ENCODE assay signal across 16 cellular contexts in genomic region chr20:37941992-37942391, GRCh38. TPM values are rescaled to one million over a fixed set of nuclear protein-coding genes. Genes with fewer than 3 reads are reported as not detected.
DNase-seq lines count a peak whose midpoint lies in the region; ATAC-seq, FAIRE-seq and TF ChIP-seq lines count a peak whose summit lies in the region.
"Had no signal": no experiment of that assay in that cellular context is flagged by ENCODE, and none has a peak within 500 bp of the region (broad histone marks: within the 10 kb centered on the region; RNA-seq: fewer than 3 reads in every experiment).

No MANE protein-coding gene starts in this region.

- H3K27me3 ChIP-seq in HepG2 (ENCODE audit: control insufficient read depth in 1 of 2, insufficient read depth in 2 of 2, low read length in 2 of 2), result peaks cover 9 to 14% of the 10 kb centered on the region in 2 experiments; a peak in 3 of 5 replicates
- no peaks in the 10 kb centered on the region for H3K27me3 ChIP-seq in right lobe of liver
- no peaks in the 10 kb centered on the region for H3K27me3 ChIP-seq in colonic mucosa
- peaks cover 0 to 13% (median 0%) of the 10 kb centered on the region in 3 donors for H3K27me3 ChIP-seq in stomach
- H3K27me3 ChIP-seq in tibial nerve, result no peaks in the 10 kb centered on the region
- H3K27me3 ChIP-seq: BE2C had no signal

- CTCF ChIA-PET in HepG2 (lab: Yijun Ruan, JAX; ENCODE audit: low intra/inter-chr PET ratio, low total read pairs), result interaction anchor here (0.7 to 2.6 kb wide), 2 partner anchors 51 to 278 kb away, joined by 3 to 19 read pairs; no protein-coding TSS in a partner anchor

- no peak for FAIRE-seq in HepG2 (lab: Jason Lieb, UNC)
- FAIRE-seq: A549, GM12878, GM18507 had no signal

- TF ChIP-seq EP300 in HepG2 (IDR thresholded peaks at IDR 0.05; ENCODE audit: low read depth in 2 of 2, low read length in 2 of 2) (no peak), HepG2 (CRISPR knock-in tag; IDR thresholded peaks at IDR 0.05; ENCODE audit: borderline replicate concordance) (no peak), stomach (IDR thresholded peaks at IDR 0.05) (no peak), tibial nerve (IDR thresholded peaks at IDR 0.05) (no peak)

- H3K4me3 ChIP-seq in HepG2 (replicated peaks in 1 of 3; ENCODE audit: insufficient read depth in 1 of 3, low read depth in 2 of 3, low read length in 3 of 3), result no peak overlapping the region
- no peak overlapping the region for H3K4me3 ChIP-seq in right lobe of liver
- H3K4me3 ChIP-seq in colonic mucosa, result no peak overlapping the region
- H3K4me3 ChIP-seq in stomach, result no peak overlapping the region
- no peak overlapping the region for H3K4me3 ChIP-seq in tibial nerve
- H3K4me3 ChIP-seq: A549, GM12878, GM23338, HAP-1 had no signal

- DNase-seq in HepG2 (ENCODE audit: low spot score), result no peak
- no peak for DNase-seq in right lobe of liver
- DNase-seq in colonic mucosa, result peak; percentile 2
- peak; percentile 3 for DNase-seq in stomach
- no peak for DNase-seq in tibial nerve (ENCODE audit: low spot score in 2 of 2)
- DNase-seq: BE2C; CD4-positive, alpha-beta memory T cell; DMS79; HFFc6 had no signal

- intact Hi-C loops in HepG2 (cut with micrococcal nuclease; ENCODE audit: unreplicated experiment), result loop anchor here (1.0 to 5.0 kb wide), 2 partner anchors 51 to 280 kb away; no protein-coding TSS in a partner anchor
- intact Hi-C loops in right lobe of liver (cut with DNase I), result no loop called here
- intact Hi-C loops in colonic mucosa (cut with DNase I), result no loop called here
- intact Hi-C loops in stomach (cut with DNase I; ENCODE audit: low total_unique reads), result no loop called here

- H3K27ac ChIP-seq in HepG2 (ENCODE audit: extremely low read length, insufficient read depth, low read length) (no peak overlapping the region), right lobe of liver (no peak overlapping the region), colonic mucosa (no peak overlapping the region), stomach (no peak overlapping the region), tibial nerve (no peak overlapping the region)
- H3K27ac ChIP-seq: A549, C4-2B had no signal

- TF ChIP-seq POLR2A in HepG2 (IDR thresholded peaks at IDR 0.05; ENCODE audit: insufficient read depth in 1 of 2, low read depth in 2 of 2, low read length in 2 of 2), result no peak
- no peak for TF ChIP-seq POLR2A in right lobe of liver (IDR thresholded peaks at IDR 0.05)
- TF ChIP-seq POLR2A in stomach (IDR thresholded peaks at IDR 0.05), result no peak
- TF ChIP-seq POLR2A in tibial nerve (IDR thresholded peaks at IDR 0.05), result no peak

- H3K9me3 ChIP-seq in HepG2 (ENCODE audit: low read length) (no peaks in the 10 kb centered on the region), right lobe of liver (no peaks in the 10 kb centered on the region), colonic mucosa (no peaks in the 10 kb centered on the region), stomach (no peaks in the 10 kb centered on the region), tibial nerve (peaks cover 0 to 5% (median 0%) of the 10 kb centered on the region in 4 donors)
- H3K9me3 ChIP-seq: A549, BE2C, HAP-1 had no signal

- POLR2A ChIA-PET in HepG2 (lab: Yijun Ruan, JAX), result interaction anchor here (1.1 kb wide), 1 partner anchor 44 kb away, joined by 4 read pairs; no protein-coding TSS in a partner anchor

- H4K20me1 ChIP-seq in HepG2 (ENCODE audit: insufficient read depth, low read length), result no peaks in the 10 kb centered on the region

- no peak for TF ChIP-seq RAD21 in HepG2 (CRISPR knock-in tag; IDR thresholded peaks at IDR 0.05)

- peaks cover 16% of the 10 kb centered on the region for H3K4me1 ChIP-seq in HepG2 (ENCODE audit: insufficient read depth, low read length)
- H3K4me1 ChIP-seq in right lobe of liver, result no peaks in the 10 kb centered on the region
- H3K4me1 ChIP-seq in colonic mucosa, result no peaks in the 10 kb centered on the region
- peaks cover 0 to 3% (median 0%) of the 10 kb centered on the region in 4 donors for H3K4me1 ChIP-seq in stomach
- H3K4me1 ChIP-seq in tibial nerve, result no peaks in the 10 kb centered on the region
- H3K4me1 ChIP-seq: BE2C, HAP-1 had no signal

- TF ChIP-seq CTCF in HepG2 (CRISPR knock-in tag; IDR thresholded peaks at IDR 0.05) (no peak), right lobe of liver (IDR thresholded peaks at IDR 0.05) (no peak), colonic mucosa (IDR thresholded peaks at IDR 0.05) (no peak), stomach (IDR thresholded peaks at IDR 0.05) (no peak), tibial nerve (IDR thresholded peaks at IDR 0.05) (no peak)

- H3K4me2 ChIP-seq in HepG2 (ENCODE audit: low read depth, low read length), result no peak overlapping the region
- H3K4me2 ChIP-seq: A549, GM23338 had no signal

- H3K9ac ChIP-seq in HepG2 (ENCODE audit: insufficient read depth, low read depth, low read length), result no peak overlapping the region
- no peak overlapping the region for H3K9ac ChIP-seq in colonic mucosa (ENCODE audit: low read depth in 2 of 2, low read length in 2 of 2)

- H3K36me3 ChIP-seq in HepG2 (replicated peaks in 1 of 2; ENCODE audit: control insufficient read depth in 1 of 2, insufficient read depth in 2 of 2, low read length in 2 of 2) (no peaks in the 10 kb centered on the region), right lobe of liver (no peaks in the 10 kb centered on the region), colonic mucosa (no peaks in the 10 kb centered on the region), stomach (no peaks in the 10 kb centered on the region), tibial nerve (no peaks in the 10 kb centered on the region)
- H3K36me3 ChIP-seq: BE2C, HAP-1 had no signal

- no TSS peak for BruUV-seq in HepG2 (replicated peaks; lab: Mats Ljungman, UMichigan)

- 72% methylated on average over 6 of the region's 6 CpGs for WGBS in HepG2 (ENCODE audit: low lambda C conversion rate)
- WGBS in right lobe of liver (ENCODE audit: insufficient coverage, low coverage, low lambda C conversion rate, missing lambda C conversion rate), result 79% methylated on average over 6 of the region's 6 CpGs
- WGBS in stomach, 5 donors, result 84 to 96% (median 94%) methylated on average over 6 of the region's 6 CpGs
- 85 to 94% methylated on average over 6 of the region's 6 CpGs for WGBS in tibial nerve, 2 donors

- in situ Hi-C loops in HepG2 (cut with HindIII; ENCODE audit: extremely low pct_ligation_motif_present, low pct_unique_long_range_greater_than_20kb), result no loop called here

- no peaks in the 10 kb centered on the region for H3K79me2 ChIP-seq in HepG2 (ENCODE audit: insufficient read depth, low read length)

- ATAC-seq in HepG2 (no peak), right lobe of liver (no peak)
- ATAC-seq in activated CD4-positive, CD25-positive, alpha-beta regulatory T cell treated with anti-CD3 and anti-CD28 coated beads, Interleukin-2, amount 50 U/mL, for 24 hours, result no peak
- ATAC-seq: GM12878 had no signal

- no peak overlapping the region for H2AFZ ChIP-seq in HepG2 (ENCODE audit: low read length)
- H2AFZ ChIP-seq: GM23338 had no signal

TF ChIP-seq in HepG2, 621 proteins besides CTCF, POLR2A, EP300 and RAD21:
- TF ChIP-seq GPBP1L1 (CRISPR knock-in tag; IDR thresholded peaks at IDR 0.05) (no peak), NPAS2 (CRISPR knock-in tag; IDR thresholded peaks at IDR 0.05; ENCODE audit: borderline replicate concordance) (0 out of 2 replicates have a peak, but pooled peaks have one; percentile 26), ZNF737 (CRISPR knock-in tag; IDR thresholded peaks at IDR 0.05; ENCODE audit: borderline replicate concordance) (no peak), ZNF496 (CRISPR knock-in tag; IDR thresholded peaks at IDR 0.05; ENCODE audit: insufficient replicate concordance) (no peak)

RNA-seq across cellular contexts. Expression of gene VSTM2L, which starts 39.1 kb away (rescaled TPM):
- total RNA-seq in HepG2 (2016; rRNA removed; fragmentation: Illumina TruSeq; extraction: Trizol) (not detected in 2 replicates), right lobe of liver (10 to 100 TPM in 1 of 6 experiments, 1 to 10 TPM in 3, under 1 TPM in 2; 0.56 to 10.7 (median 1.8) TPM), colonic mucosa (1 to 10 TPM; 1.4 to 1.5 TPM), stomach (10 to 100 TPM in 2 of 5 donors, 1 to 10 TPM in 1, not detected in 2; 2.6 to 18.3 (median 16.7) TPM), tibial nerve (under 1 TPM in 1 of 4 donors, not detected in 3; 0.44 TPM)
- total RNA-seq in HepG2 (2016; cell fraction: cytosol; rRNA removed; fragmentation: Illumina TruSeq; extraction: Trizol; ENCODE audit: low read depth), result not detected in 2 replicates
- total RNA-seq in HepG2 (2016; cell fraction: insoluble cytoplasmic fraction; rRNA removed; fragmentation: Illumina TruSeq; extraction: Trizol), result 0.04 TPM in 1 of 2 replicates, not detected in the other
- not detected in 2 replicates for total RNA-seq in HepG2 (2016; cell fraction: membrane; rRNA removed; fragmentation: Illumina TruSeq; extraction: Trizol)
- not detected in 2 replicates for total RNA-seq in HepG2 (2016; cell fraction: nucleus; rRNA removed; fragmentation: Illumina TruSeq; extraction: Trizol)
- polyA plus RNA-seq in HepG2 (2011; rRNA removed) (0.03 TPM in 1 of 2 replicates, not detected in the other), stomach (1 to 10 TPM; 1.1 to 3.7 (median 3.1) TPM)
- not detected in 2 replicates for polyA plus RNA-seq in HepG2 (2011; cell fraction: cytosol; rRNA removed)
- polyA plus RNA-seq in HepG2 (2011; cell fraction: nucleus; rRNA removed), result not detected in 2 replicates
- polyA plus RNA-seq in HepG2 (2012), result 0.19 TPM in 1 of 2 replicates, not detected in the other
- polyA plus RNA-seq in HepG2 (2016; cell fraction: cytosol; fragmentation: Illumina TruSeq; extraction: Trizol; ENCODE audit: low read depth), result 0.08 TPM in 1 of 2 replicates, not detected in the other
- polyA plus RNA-seq in HepG2 (2016; cell fraction: insoluble cytoplasmic fraction; fragmentation: Illumina TruSeq; extraction: Trizol; ENCODE audit: low read depth), result not detected in 2 replicates
- not detected in 2 replicates for polyA plus RNA-seq in HepG2 (2016; cell fraction: membrane; fragmentation: Illumina TruSeq; extraction: Trizol; ENCODE audit: low read depth)
- not detected in 2 replicates for polyA plus RNA-seq in HepG2 (2016; cell fraction: nucleus; fragmentation: Illumina TruSeq; extraction: Trizol; ENCODE audit: insufficient read depth, low read depth)
- polyA minus RNA-seq in HepG2 (2011; rRNA and poly(A)+ RNA removed; ENCODE audit: low replicate concordance), result not detected in 2 replicates
- not detected in 2 replicates for polyA minus RNA-seq in HepG2 (2011; cell fraction: cytosol; rRNA and poly(A)+ RNA removed)
- not detected in 2 replicates for polyA minus RNA-seq in HepG2 (2011; cell fraction: nucleus; rRNA and poly(A)+ RNA removed)
- total RNA-seq: CD4-positive, alpha-beta memory T cell had no signal
- polyA plus RNA-seq: CD4-positive, alpha-beta memory T cell had no signal

Comparison
In these comparisons a context has a peak if more than half of its experiments do, and no peak if none do; other contexts are left out.
1. DNase-seq: peak in colonic mucosa (single experiment) and stomach (single experiment); none in HepG2 (single experiment), right lobe of liver (0 of 3) and tibial nerve (0 of 2).